ENCODE assay signal across 21 cellular contexts in the genomic region with DNA sequence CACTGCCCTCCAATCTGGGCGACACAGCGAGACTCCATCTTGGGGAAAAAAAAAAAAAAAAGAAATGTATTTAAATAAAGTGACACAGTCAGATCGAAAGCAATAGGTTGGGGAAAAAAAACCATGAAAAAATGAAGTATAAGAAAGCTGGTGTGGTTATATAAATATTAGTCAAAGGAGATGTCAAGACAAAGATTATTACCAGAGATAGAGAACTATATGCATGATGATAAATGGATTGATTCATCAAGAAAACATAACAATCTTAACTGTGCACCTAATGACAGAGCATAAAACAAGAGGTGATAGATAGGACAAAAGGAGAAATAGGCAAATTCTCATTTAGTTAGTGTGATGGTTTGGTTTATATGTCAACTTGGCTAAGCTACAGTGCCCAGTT.
DNase-seq lines count a peak whose midpoint lies in the region; ATAC-seq lines count a peak whose summit lies in the region.
"Had no signal": no experiment of that assay in that cellular context is flagged by ENCODE, and none has a peak within 500 bp of the region (broad histone marks: within the 10 kb centered on the region; RNA-seq: fewer than 3 reads in every experiment).

No MANE protein-coding gene starts in this region.

- DNase-seq in activated CD4-positive, alpha-beta T cell treated with anti-CD3 and anti-CD28 coated beads, Interleukin-2, amount 10 ng/mL, durations not matched to agents 24 days and 14 days = no peak
- DNase-seq in activated CD4-positive, alpha-beta T cell treated with anti-CD3 and anti-CD28 coated beads, Interleukin-2, amount 50 U/mL, for 1 hour = no peak
- DNase-seq in activated T-cell treated with anti-CD3 and anti-CD28 coated beads, Interleukin-2, amount 50 U/mL, for 72 hours = no peak
- DNase-seq in activated T-cell treated with anti-CD3 and anti-CD28 coated beads for 4 hours (no peak), NCI-H2171 (lab: John Stamatoyannopoulos, UW) (no peak)
- DNase-seq in stimulated activated naive B cell treated with anti-CD40 and anti-IgM and Interleukin-4, amounts not matched to agents 10 μg/mL and 1 μg/mL and 100 μg/mL, for 72 hours = no peak
- DNase-seq: Calu3, DMS79 treated with DMSO at 0.1 percent for 48 hours, GF-D8, HCEC 1CT, NCI-H1048, NCI-H1417, NCI-H1694, NCI-H2029 treated with DMSO at 0.1 percent for 48 hours, NCI-H2227 treated with DMSO at 0.1 percent for 48 hours, NCI-H526 treated with DMSO at 0.1 percent for 48 hours, PC-9, Right ventricle myocardium superior, RPMI8226 had no signal

- peak overlapping the region; percentile 98 for H3K27ac Mint-ChIP-seq in activated CD4-positive, alpha-beta T cell treated with anti-CD3 and anti-CD28 coated beads, Interleukin-2, amount 10 ng/mL, durations not matched to agents 24 days and 14 days
- no peak overlapping the region for H3K27ac Mint-ChIP-seq in activated T-cell treated with anti-CD3 and anti-CD28 coated beads, Interleukin-2, amount 50 U/mL, for 72 hours
- H3K27ac Mint-ChIP-seq in activated T-helper 17 cell treated with anti-CD3 and anti-CD28 coated beads, Interleukin-2, amount 50 U/mL, for 72 hours = no peak overlapping the region
- peak overlapping the region; percentile 70 for H3K27ac Mint-ChIP-seq in stimulated activated naive B cell treated with anti-CD40 and anti-IgM and Interleukin-4, amounts not matched to agents 10 μg/mL and 1 μg/mL and 100 μg/mL, for 72 hours
- H3K27ac Mint-ChIP-seq: IgD-negative memory B cell had no signal

- H3K4me1 Mint-ChIP-seq in activated CD4-positive, alpha-beta T cell treated with anti-CD3 and anti-CD28 coated beads, Interleukin-2, amount 10 ng/mL, durations not matched to agents 24 days and 14 days = peaks cover 55% of the 10 kb centered on the region
- peaks cover 65% of the 10 kb centered on the region for H3K4me1 Mint-ChIP-seq in activated T-cell treated with anti-CD3 and anti-CD28 coated beads, Interleukin-2, amount 50 U/mL, for 72 hours (ENCODE audit: low read depth)
- peaks cover 7% of the 10 kb centered on the region for H3K4me1 Mint-ChIP-seq in activated T-helper 17 cell treated with anti-CD3 and anti-CD28 coated beads, Interleukin-2, amount 50 U/mL, for 72 hours
- peaks cover 15 to 46% of the 10 kb centered on the region in 2 donors for H3K4me1 Mint-ChIP-seq in stimulated activated naive B cell treated with anti-CD40 and anti-IgM and Interleukin-4, amounts not matched to agents 10 μg/mL and 1 μg/mL and 100 μg/mL, for 72 hours
- H3K4me1 Mint-ChIP-seq: IgD-negative memory B cell had no signal

- no peaks in the 10 kb centered on the region for H3K27me3 Mint-ChIP-seq in activated CD4-positive, alpha-beta T cell treated with anti-CD3 and anti-CD28 coated beads, Interleukin-2, amount 10 ng/mL, durations not matched to agents 24 days and 14 days
- no peaks in the 10 kb centered on the region for H3K27me3 Mint-ChIP-seq in activated T-cell treated with anti-CD3 and anti-CD28 coated beads, Interleukin-2, amount 50 U/mL, for 72 hours (ENCODE audit: low read depth)
- H3K27me3 Mint-ChIP-seq in activated T-helper 17 cell treated with anti-CD3 and anti-CD28 coated beads, Interleukin-2, amount 50 U/mL, for 72 hours = peaks cover 15% of the 10 kb centered on the region
- H3K27me3 Mint-ChIP-seq in stimulated activated naive B cell treated with anti-CD40 and anti-IgM and Interleukin-4, amounts not matched to agents 10 μg/mL and 1 μg/mL and 100 μg/mL, for 72 hours = peaks cover 0 to 3% of the 10 kb centered on the region in 2 donors
- H3K27me3 Mint-ChIP-seq: IgD-negative memory B cell had no signal

- ATAC-seq in activated T-cell treated with anti-CD3 and anti-CD28 coated beads, Interleukin-2, amount 50 U/mL, for 72 hours (replicated peaks in 1 of 2) = peak; percentile 24 to 30
- peak; percentile 58 for ATAC-seq in activated T-helper 17 cell treated with anti-CD3 and anti-CD28 coated beads, Interleukin-2, amount 50 U/mL, for 72 hours (replicated peaks)
- ATAC-seq in stimulated activated naive B cell treated with anti-CD40 and anti-IgM and Interleukin-4, amounts not matched to agents 10 μg/mL and 1 μg/mL and 100 μg/mL, for 72 hours (replicated peaks) = no peak

- intact Hi-C loops in activated CD4-positive, alpha-beta T cell treated with anti-CD3 and anti-CD28 coated beads, Interleukin-2, amount 10 ng/mL, durations not matched to agents 24 days and 14 days (cut with micrococcal nuclease) = loop anchor here (10.0 kb wide), 1 partner anchor 530 kb away; no protein-coding TSS in a partner anchor

- peaks cover 48% of the 10 kb centered on the region for H3K9me3 Mint-ChIP-seq in activated CD4-positive, alpha-beta T cell treated with anti-CD3 and anti-CD28 coated beads, Interleukin-2, amount 10 ng/mL, durations not matched to agents 24 days and 14 days
- peaks cover 12 to 19% of the 10 kb centered on the region in 2 donors for H3K9me3 Mint-ChIP-seq in activated T-cell treated with anti-CD3 and anti-CD28 coated beads, Interleukin-2, amount 50 U/mL, for 72 hours
- H3K9me3 Mint-ChIP-seq in activated T-helper 17 cell treated with anti-CD3 and anti-CD28 coated beads, Interleukin-2, amount 50 U/mL, for 72 hours = peaks cover 5% of the 10 kb centered on the region
- peaks cover 17 to 30% of the 10 kb centered on the region in 2 donors for H3K9me3 Mint-ChIP-seq in stimulated activated naive B cell treated with anti-CD40 and anti-IgM and Interleukin-4, amounts not matched to agents 10 μg/mL and 1 μg/mL and 100 μg/mL, for 72 hours

- H3K4me3 Mint-ChIP-seq in activated CD4-positive, alpha-beta T cell treated with anti-CD3 and anti-CD28 coated beads, Interleukin-2, amount 10 ng/mL, durations not matched to agents 24 days and 14 days = peak overlapping the region; percentile 86
- H3K4me3 Mint-ChIP-seq in activated T-cell treated with anti-CD3 and anti-CD28 coated beads, Interleukin-2, amount 50 U/mL, for 72 hours = peak overlapping the region; percentile 24 to 72
- H3K4me3 Mint-ChIP-seq in activated T-helper 17 cell treated with anti-CD3 and anti-CD28 coated beads, Interleukin-2, amount 50 U/mL, for 72 hours = peak overlapping the region; percentile 1
- no peak overlapping the region for H3K4me3 Mint-ChIP-seq in stimulated activated naive B cell treated with anti-CD40 and anti-IgM and Interleukin-4, amounts not matched to agents 10 μg/mL and 1 μg/mL and 100 μg/mL, for 72 hours
- H3K4me3 Mint-ChIP-seq: IgD-negative memory B cell had no signal

- peaks cover 73% of the 10 kb centered on the region for H3K36me3 Mint-ChIP-seq in activated CD4-positive, alpha-beta T cell treated with anti-CD3 and anti-CD28 coated beads, Interleukin-2, amount 10 ng/mL, durations not matched to agents 24 days and 14 days (ENCODE audit: low read depth)
- H3K36me3 Mint-ChIP-seq in activated T-cell treated with anti-CD3 and anti-CD28 coated beads, Interleukin-2, amount 50 U/mL, for 72 hours (ENCODE audit: insufficient read depth in 2 of 2) = peaks cover 26 to 68% of the 10 kb centered on the region in 2 donors
- no peaks in the 10 kb centered on the region for H3K36me3 Mint-ChIP-seq in activated T-helper 17 cell treated with anti-CD3 and anti-CD28 coated beads, Interleukin-2, amount 50 U/mL, for 72 hours (ENCODE audit: low read depth)
- H3K36me3 Mint-ChIP-seq in stimulated activated naive B cell treated with anti-CD40 and anti-IgM and Interleukin-4, amounts not matched to agents 10 μg/mL and 1 μg/mL and 100 μg/mL, for 72 hours = peaks cover 22 to 36% of the 10 kb centered on the region in 2 donors
- H3K36me3 Mint-ChIP-seq: IgD-negative memory B cell had no signal

Comparison
In these comparisons a context has a peak if more than half of its experiments do, and no peak if none do; other contexts are left out.
1. H3K27ac Mint-ChIP-seq: peak in activated CD4-positive, alpha-beta T cell treated with anti-CD3 and anti-CD28 coated beads, Interleukin-2, amount 10 ng/mL, durations not matched to agents 24 days and 14 days (single experiment) and stimulated activated naive B cell treated with anti-CD40 and anti-IgM and Interleukin-4, amounts not matched to agents 10 μg/mL and 1 μg/mL and 100 μg/mL, for 72 hours (single experiment); none in activated T-cell treated with anti-CD3 and anti-CD28 coated beads, Interleukin-2, amount 50 U/mL, for 72 hours (single experiment) and activated T-helper 17 cell treated with anti-CD3 and anti-CD28 coated beads, Interleukin-2, amount 50 U/mL, for 72 hours (single experiment).
2. H3K4me3 Mint-ChIP-seq: peak in activated CD4-positive, alpha-beta T cell treated with anti-CD3 and anti-CD28 coated beads, Interleukin-2, amount 10 ng/mL, durations not matched to agents 24 days and 14 days (single experiment), activated T-cell treated with anti-CD3 and anti-CD28 coated beads, Interleukin-2, amount 50 U/mL, for 72 hours (2 of 2) and activated T-helper 17 cell treated with anti-CD3 and anti-CD28 coated beads, Interleukin-2, amount 50 U/mL, for 72 hours (single experiment); none in stimulated activated naive B cell treated with anti-CD40 and anti-IgM and Interleukin-4, amounts not matched to agents 10 μg/mL and 1 μg/mL and 100 μg/mL, for 72 hours (0 of 2).
3. ATAC-seq: peak in activated T-cell treated with anti-CD3 and anti-CD28 coated beads, Interleukin-2, amount 50 U/mL, for 72 hours (2 of 2) and activated T-helper 17 cell treated with anti-CD3 and anti-CD28 coated beads, Interleukin-2, amount 50 U/mL, for 72 hours (single experiment); none in stimulated activated naive B cell treated with anti-CD40 and anti-IgM and Interleukin-4, amounts not matched to agents 10 μg/mL and 1 μg/mL and 100 μg/mL, for 72 hours (0 of 2).